Comparison of ENCODE assay signal across 9 cellular contexts in the genomic region with DNA sequence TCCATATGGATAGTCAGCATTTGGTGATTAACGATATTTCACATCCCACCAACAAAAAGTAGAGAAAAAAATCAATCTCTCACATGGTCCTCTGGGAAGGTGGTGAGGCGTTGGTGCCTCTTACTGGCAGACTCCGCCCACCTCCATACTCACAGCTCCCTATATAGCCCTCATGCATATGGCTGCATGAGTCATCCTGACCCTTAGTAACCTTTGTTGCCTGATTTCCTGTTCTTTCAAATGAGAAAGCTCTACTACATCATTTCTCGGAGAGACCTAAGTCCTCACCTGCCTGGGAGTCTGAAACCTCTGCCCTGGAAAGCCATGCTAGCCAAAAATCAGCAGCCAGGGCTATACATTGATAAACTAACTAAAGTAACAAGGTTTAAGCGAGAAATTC. TPM values are rescaled to one million over a fixed set of nuclear protein-coding genes. Genes with fewer than 3 reads are reported as not detected.
DNase-seq lines count a peak whose midpoint lies in the region; ATAC-seq and TF ChIP-seq lines count a peak whose summit lies in the region.
"Had no signal": no experiment of that assay in that cellular context is flagged by ENCODE, and none has a peak within 500 bp of the region (broad histone marks: within the 10 kb centered on the region; RNA-seq: fewer than 3 reads in every experiment).

No MANE protein-coding gene starts in this region.

- DNase-seq in GM12865 (ENCODE audit: low read depth) (peak; percentile 63), HFFc6 (peak; percentile 13), NAMALWA (ENCODE audit: low spot score) (peak; percentile 45), fibroblast of mammary gland (ENCODE audit: low read depth) (peak; percentile 83), left ventricle myocardium superior (no peak), NCI-H1048 (lab: John Stamatoyannopoulos, UW) (no peak)
- peak; percentile 16 for DNase-seq in activated CD4-positive, alpha-beta T cell treated with anti-CD3 and anti-CD28 coated beads for 1 hour
- peak; percentile 55 to 56 for DNase-seq in stimulated activated CD4-positive, alpha-beta T cell treated with anti-CD3 and anti-CD28 coated beads, Interleukin-4, amount 100 ng/mL, for 48 hours (ENCODE audit: low read depth in 2 of 2)

- H3K36me3 Mint-ChIP-seq in HFFc6 (ENCODE audit: low read depth): no peaks in the 10 kb centered on the region
- H3K36me3 Mint-ChIP-seq: IgD-negative memory B cell had no signal

- H3K4me3 ChIP-seq in GM12865 (ENCODE audit: low read depth, low read length) (no peak overlapping the region), fibroblast of mammary gland (ENCODE audit: control insufficient read depth, low read depth, low read length) (no peak overlapping the region)

- intact Hi-C loops in left ventricle myocardium superior (cut with micrococcal nuclease): no loop called here

- no peaks in the 10 kb centered on the region for H3K9me3 Mint-ChIP-seq in HFFc6
- H3K9me3 Mint-ChIP-seq: IgD-negative memory B cell had no signal

- no peak for TF ChIP-seq CTCF in GM12865 (IDR thresholded peaks at IDR 0.05; ENCODE audit: insufficient read depth, low read depth, low read length, missing control alignments)
- no peak for TF ChIP-seq CTCF in HFFc6 (IDR thresholded peaks at IDR 0.05)
- no peak for TF ChIP-seq CTCF in fibroblast of mammary gland (conservative IDR thresholded peaks at IDR 0.05; ENCODE audit: control insufficient read depth, insufficient read depth, low read depth, low read length)

- H3K27ac Mint-ChIP-seq in HFFc6: no peak overlapping the region

- peaks cover 15% of the 10 kb centered on the region for H3K4me1 Mint-ChIP-seq in HFFc6 (ENCODE audit: low read depth)

- H3K27me3 Mint-ChIP-seq in HFFc6 (ENCODE audit: insufficient read depth): peaks cover 6% of the 10 kb centered on the region; the same call in 1 of the 2 replicates

- no peak for ATAC-seq in left ventricle myocardium superior

- no peak overlapping the region for H3K4me3 Mint-ChIP-seq in HFFc6
- H3K4me3 Mint-ChIP-seq: IgD-negative memory B cell had no signal

RNA-seq across cellular contexts. Expression of a gene that starts 33.3 kb away (rescaled TPM):
- total RNA-seq in HFFc6 (2021; fragmentation: NEBNext Ultra II Directional; extraction: Animal tissue kit (Norgen Biotek cat#: 25700)): 10 to 100 TPM in 2 of 6 experiments, 1 to 10 TPM in 4; 9.1 to 16.5 (median 9.4) TPM
- 13.0 TPM for total RNA-seq in left ventricle myocardium superior

Comparison
In these comparisons a context has a peak if more than half of its experiments do, and no peak if none do; other contexts are left out.
1. DNase-seq: peak in GM12865 (single experiment), HFFc6 (single experiment), NAMALWA (single experiment), activated CD4-positive, alpha-beta T cell treated with anti-CD3 and anti-CD28 coated beads for 1 hour (single experiment), fibroblast of mammary gland (single experiment) and stimulated activated CD4-positive, alpha-beta T cell treated with anti-CD3 and anti-CD28 coated beads, Interleukin-4, amount 100 ng/mL, for 48 hours (2 of 2); none in left ventricle myocardium superior (single experiment) and NCI-H1048 (single experiment).